In the genomic region with DNA sequence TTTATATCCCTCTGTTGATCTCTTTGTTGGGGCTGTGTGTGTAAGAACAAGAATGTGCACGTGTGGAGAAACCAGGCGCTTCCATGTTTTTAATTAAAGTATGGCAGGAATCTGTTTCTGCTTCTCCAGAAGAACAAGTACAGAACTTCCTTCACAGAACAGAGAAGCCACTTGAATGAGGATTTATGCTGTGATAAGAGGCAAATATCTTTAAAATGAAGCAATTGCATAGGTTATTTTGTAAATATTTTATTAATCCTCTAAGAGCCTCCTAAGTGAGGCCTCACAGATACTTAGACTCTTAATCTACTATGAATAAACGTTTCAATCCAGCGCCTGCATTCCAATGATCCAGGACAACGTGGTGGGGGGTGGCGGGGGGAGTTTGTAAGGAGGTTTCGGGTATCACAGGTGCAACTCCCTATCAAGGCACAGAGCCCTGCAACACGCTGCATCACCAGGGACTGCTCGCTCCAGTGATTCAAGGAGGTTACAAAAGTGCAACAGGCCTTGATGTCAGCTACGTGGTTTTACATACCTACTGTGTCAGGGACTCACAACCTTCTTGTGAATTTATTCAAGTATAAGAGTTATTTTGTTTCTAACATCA, we compare ENCODE assay signal across 20 cellular contexts.
DNase-seq lines count a peak whose midpoint lies in the region; ATAC-seq, FAIRE-seq and TF ChIP-seq lines count a peak whose summit lies in the region.
"Had no signal": no experiment of that assay in that cellular context is flagged by ENCODE, and none has a peak within 500 bp of the region (broad histone marks: within the 10 kb centered on the region; RNA-seq: fewer than 3 reads in every experiment).

No MANE protein-coding gene starts in this region.

- 76 to 85% methylated on average over 10 of the region's 10 CpGs for WGBS in sigmoid colon, 2 donors

- DNase-seq in GM23338 (ENCODE audit: low spot score): peak; percentile 84
- DNase-seq in RCC 7860 (ENCODE audit: low spot score): peak; percentile 55
- peak; percentile 76 for DNase-seq in iPS-NIHi11 (ENCODE audit: low spot score)
- no peak for DNase-seq in sigmoid colon
- no peak for DNase-seq in DMS 273 treated with DMSO at 0.1 percent for 48 hours (lab: John Stamatoyannopoulos, UW)
- DNase-seq in activated CD8-positive, alpha-beta memory T cell treated with anti-CD3 and anti-CD28 coated beads, Interleukin-2, amount 50 U/mL, for 48 hours: no peak
- no peak for DNase-seq in ascending aorta (ENCODE audit: low spot score in 2 of 2)
- DNase-seq: activated B cell treated with CpG ODN at 0.5 μM for 24 hours; activated naive CD4-positive, alpha-beta T cell treated with anti-CD3 and anti-CD28 coated beads, Interleukin-2, amount 10 ng/mL, durations not matched to agents 7 days and 5 days; CD4-positive, alpha-beta memory T cell; effector memory CD4-positive, alpha-beta T cell; gastrocnemius medialis; naive thymus-derived CD8-positive, alpha-beta T cell; NCI-H345; stimulated activated CD4-positive, alpha-beta T cell treated with anti-CD3 and anti-CD28 coated beads, Interleukin-4, amount 100 ng/mL, for 1 hour had no signal

- H3K27ac Mint-ChIP-seq in GM23338: peak overlapping the region; percentile 59; the same call in 1 of the 2 replicates
- H3K27ac Mint-ChIP-seq: activated B cell treated with CpG ODN at 0.5 μM for 24 hours; activated naive CD4-positive, alpha-beta T cell treated with anti-CD3 and anti-CD28 coated beads, Interleukin-2, amount 10 ng/mL, durations not matched to agents 7 days and 5 days; CD4-positive, alpha-beta memory T cell; naive thymus-derived CD8-positive, alpha-beta T cell had no signal

- no peaks in the 10 kb centered on the region for H3K9me3 Mint-ChIP-seq in GM23338
- H3K9me3 Mint-ChIP-seq: activated B cell treated with CpG ODN at 0.5 μM for 24 hours had no signal

- H3K27me3 ChIP-seq in GM23338 (ENCODE audit: insufficient read depth): no peaks in the 10 kb centered on the region
- H3K27me3 ChIP-seq in sigmoid colon: no peaks in the 10 kb centered on the region
- no peaks in the 10 kb centered on the region for H3K27me3 ChIP-seq in ascending aorta
- H3K27me3 ChIP-seq: gastrocnemius medialis, right atrium auricular region had no signal

- H3K9me3 ChIP-seq in sigmoid colon (no peaks in the 10 kb centered on the region), ascending aorta (no peaks in the 10 kb centered on the region)
- H3K9me3 ChIP-seq: gastrocnemius medialis, right atrium auricular region had no signal

- 0 out of 2 replicates have a peak, but pooled peaks cover 5% of the 10 kb centered on the region for H3K9me2 ChIP-seq in GM23338 (ENCODE audit: insufficient read depth)

- H3K27me3 Mint-ChIP-seq in GM23338 (ENCODE audit: insufficient read depth, low read depth, poor library complexity): peaks cover 2% of the 10 kb centered on the region
- H3K27me3 Mint-ChIP-seq: activated B cell treated with CpG ODN at 0.5 μM for 24 hours; activated naive CD4-positive, alpha-beta T cell treated with anti-CD3 and anti-CD28 coated beads, Interleukin-2, amount 10 ng/mL, durations not matched to agents 7 days and 5 days; CD4-positive, alpha-beta memory T cell had no signal

- H3K4me3 ChIP-seq in GM23338: no peak overlapping the region
- H3K4me3 ChIP-seq in sigmoid colon: no peak overlapping the region
- no peak overlapping the region for H3K4me3 ChIP-seq in ascending aorta
- H3K4me3 ChIP-seq: cardiac muscle cell, gastrocnemius medialis, right atrium auricular region had no signal

- no peaks in the 10 kb centered on the region for H3K36me3 Mint-ChIP-seq in GM23338 (ENCODE audit: low read depth)
- H3K36me3 Mint-ChIP-seq: activated naive CD4-positive, alpha-beta T cell treated with anti-CD3 and anti-CD28 coated beads, Interleukin-2, amount 10 ng/mL, durations not matched to agents 7 days and 5 days; CD4-positive, alpha-beta memory T cell; naive thymus-derived CD8-positive, alpha-beta T cell had no signal

- H3K27ac ChIP-seq in GM23338 (ENCODE audit: low read depth): peak overlapping the region; percentile 27; the same call in 1 of the 2 replicates
- peak overlapping the region in 3 of 4 donors; percentile 49 to 65 (median 64) for H3K27ac ChIP-seq in sigmoid colon
- H3K27ac ChIP-seq in ascending aorta: no peak overlapping the region
- H3K27ac ChIP-seq: cardiac muscle cell, gastrocnemius medialis, right atrium auricular region had no signal

- no peaks in the 10 kb centered on the region for H4K20me1 ChIP-seq in GM23338 (replicated peaks; ENCODE audit: insufficient read depth)

- TF ChIP-seq CTCF in GM23338 (conservative IDR thresholded peaks at IDR 0.05; ENCODE audit: low read depth in 2 of 2): no peak
- TF ChIP-seq CTCF in sigmoid colon (IDR thresholded peaks at IDR 0.05): no peak
- no peak for TF ChIP-seq CTCF in ascending aorta (IDR thresholded peaks at IDR 0.05)

- FAIRE-seq in RCC 7860 (lab: Jason Lieb, UNC): peak; percentile 7
- FAIRE-seq: HTR-8/SVneo, urothelium cell line had no signal

- TF ChIP-seq POLR2A in sigmoid colon (IDR thresholded peaks at IDR 0.05): no peak

- H3K4me2 ChIP-seq in GM23338: peak overlapping the region; percentile 10; the same call in 1 of the 2 replicates

- no peak overlapping the region for H3K4me3 Mint-ChIP-seq in GM23338
- H3K4me3 Mint-ChIP-seq: activated B cell treated with CpG ODN at 0.5 μM for 24 hours; activated naive CD4-positive, alpha-beta T cell treated with anti-CD3 and anti-CD28 coated beads, Interleukin-2, amount 10 ng/mL, durations not matched to agents 7 days and 5 days; CD4-positive, alpha-beta memory T cell; naive thymus-derived CD8-positive, alpha-beta T cell had no signal

- ATAC-seq in GM23338: peak; percentile 89
- ATAC-seq: gastrocnemius medialis; left lobe of liver; naive thymus-derived CD8-positive, alpha-beta T cell had no signal

- H3K4me1 ChIP-seq in GM23338 (ENCODE audit: insufficient read depth): peaks cover 30% of the 10 kb centered on the region
- H3K4me1 ChIP-seq in sigmoid colon: peaks cover 0 to 59% (median 36%) of the 10 kb centered on the region in 4 donors
- H3K4me1 ChIP-seq in ascending aorta: no peaks in the 10 kb centered on the region
- H3K4me1 ChIP-seq: right atrium auricular region had no signal

- no peaks in the 10 kb centered on the region for H3F3A ChIP-seq in GM23338 (replicated peaks; ENCODE audit: low read depth)

- H3K4me1 Mint-ChIP-seq in GM23338: peaks cover 54% of the 10 kb centered on the region
- H3K4me1 Mint-ChIP-seq: activated B cell treated with CpG ODN at 0.5 μM for 24 hours; activated naive CD4-positive, alpha-beta T cell treated with anti-CD3 and anti-CD28 coated beads, Interleukin-2, amount 10 ng/mL, durations not matched to agents 7 days and 5 days; CD4-positive, alpha-beta memory T cell had no signal

- TF ChIP-seq EP300 in sigmoid colon (IDR thresholded peaks at IDR 0.05): no peak

- H3K36me3 ChIP-seq in GM23338 (ENCODE audit: insufficient read depth): no peaks in the 10 kb centered on the region; the same call in 1 of the 2 replicates
- no peaks in the 10 kb centered on the region for H3K36me3 ChIP-seq in sigmoid colon
- H3K36me3 ChIP-seq in ascending aorta: no peaks in the 10 kb centered on the region
- H3K36me3 ChIP-seq: cardiac muscle cell, gastrocnemius medialis, right atrium auricular region had no signal

- intact Hi-C loops in sigmoid colon (cut with DNase I) (no loop called here), ascending aorta (cut with DNase I) (no loop called here)

- no peak overlapping the region for H2AFZ ChIP-seq in GM23338

- H3K79me2 ChIP-seq in GM23338 (replicated peaks; ENCODE audit: insufficient read depth): no peaks in the 10 kb centered on the region

TF ChIP-seq in GM23338, 12 proteins besides CTCF, POLR2A, EP300 and RAD21:
- TF ChIP-seq CREB1 (CRISPR knock-in tag; IDR thresholded peaks at IDR 0.05; ENCODE audit: low read depth) (0 out of 2 replicates have a peak, but pooled peaks have one; percentile 38), POLR2AphosphoS5 (IDR thresholded peaks at IDR 0.05; ENCODE audit: low read depth) (no peak)

Comparison
In these comparisons a context has a peak if more than half of its experiments do, and no peak if none do; other contexts are left out.
1. DNase-seq: peak in GM23338 (single experiment), RCC 7860 (single experiment) and iPS-NIHi11 (single experiment); none in sigmoid colon (single experiment), DMS 273 treated with DMSO at 0.1 percent for 48 hours (single experiment), activated CD8-positive, alpha-beta memory T cell treated with anti-CD3 and anti-CD28 coated beads, Interleukin-2, amount 50 U/mL, for 48 hours (single experiment) and ascending aorta (0 of 2).
2. H3K27ac ChIP-seq: peak in GM23338 (single experiment) and sigmoid colon (3 of 4); none in ascending aorta (0 of 2).